Comparison of ENCODE assay signal across 22 cellular contexts in the genomic region with DNA sequence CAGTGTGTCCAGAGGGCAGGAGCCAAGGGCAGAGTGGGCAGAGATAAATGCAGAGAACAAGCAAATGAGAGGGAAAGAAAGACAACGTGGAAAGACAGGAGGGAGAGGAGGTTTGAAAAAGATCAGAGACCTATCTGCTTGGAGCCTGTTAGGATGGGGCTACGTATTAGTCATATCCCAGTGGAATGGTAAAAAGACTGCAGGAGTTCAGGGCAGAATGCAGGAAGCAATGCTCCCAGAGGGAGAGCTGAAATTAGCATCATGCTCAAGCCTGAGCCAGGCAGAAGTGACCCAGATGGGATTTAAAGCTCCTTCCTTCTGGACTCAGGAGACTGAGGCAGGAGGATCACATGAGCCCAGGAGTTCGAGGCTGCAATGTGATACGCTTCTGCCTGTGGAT.
DNase-seq lines count a peak whose midpoint lies in the region; ATAC-seq, FAIRE-seq and TF ChIP-seq lines count a peak whose summit lies in the region.
"Had no signal": no experiment of that assay in that cellular context is flagged by ENCODE, and none has a peak within 500 bp of the region (broad histone marks: within the 10 kb centered on the region; RNA-seq: fewer than 3 reads in every experiment).

No MANE protein-coding gene starts in this region.

- H3K14ac ChIP-seq in mesenchymal stem cell (ENCODE audit: low read length in 2 of 2) = no peak overlapping the region

- TF ChIP-seq CTCF in HFFc6 (IDR thresholded peaks at IDR 0.05) (no peak), astrocyte (IDR thresholded peaks at IDR 0.05; ENCODE audit: insufficient read depth, low read depth, low read length) (no peak)

- H3K9ac ChIP-seq in astrocyte (ENCODE audit: low read length) (no peak overlapping the region), mesenchymal stem cell (ENCODE audit: low read length) (no peak overlapping the region)

- 8% methylated on average over 2 of the region's 4 CpGs for WGBS in mesenchymal stem cell

- H2BK12ac ChIP-seq in mesenchymal stem cell (ENCODE audit: low read length in 2 of 2) = no peak overlapping the region

- no peaks in the 10 kb centered on the region for H3K79me1 ChIP-seq in mesenchymal stem cell (replicated peaks; ENCODE audit: low read length, poor library complexity, severe bottlenecking)

- H3K27ac ChIP-seq in astrocyte (ENCODE audit: low read depth, low read length) (no peak overlapping the region), mesenchymal stem cell (ENCODE audit: low read length, poor library complexity, severe bottlenecking) (no peak overlapping the region)
- H3K27ac ChIP-seq: adrenal gland had no signal

- DNase-seq in ACHN = peak; percentile 2
- peak; percentile 15 for DNase-seq in HFFc6
- peak; percentile 12 for DNase-seq in astrocyte (ENCODE audit: low read depth)
- peak; percentile 2 for DNase-seq in mesenchymal stem cell
- no peak for DNase-seq in T-cell
- DNase-seq in NCI-H82 (lab: John Stamatoyannopoulos, UW) = no peak
- DNase-seq: activated CD8-positive, alpha-beta memory T cell treated with anti-CD3 and anti-CD28 coated beads for 24 hours; adrenal gland; CD8-positive, alpha-beta T cell; cerebellar nuclear complex; foreskin melanocyte; GOT3; IMR-90; NCI-H2029 treated with DMSO at 0.1 percent for 48 hours; NCI-H69; RPMI8226; T-helper 1 cell had no signal

- no peaks in the 10 kb centered on the region for H3K36me3 ChIP-seq in astrocyte (ENCODE audit: insufficient read depth, low read length)
- no peaks in the 10 kb centered on the region for H3K36me3 ChIP-seq in mesenchymal stem cell (ENCODE audit: control insufficient read depth in 1 of 2, insufficient read depth in 2 of 2, low read depth in 1 of 2, low read length in 2 of 2)
- H3K36me3 ChIP-seq: adrenal gland had no signal

- H3K4me3 ChIP-seq in astrocyte (ENCODE audit: insufficient read depth, low read depth, low read length) (no peak overlapping the region), mesenchymal stem cell (ENCODE audit: insufficient read depth in 1 of 2, low read depth in 1 of 2, low read length in 2 of 2) (no peak overlapping the region)
- H3K4me3 ChIP-seq: adrenal gland had no signal

- in situ Hi-C loops in ACHN (cut with HindIII; ENCODE audit: low pct_ligation_motif_present, low pct_unique_long_range_greater_than_20kb, low sequenced_read_pairs) = no loop called here

- H3K36me3 Mint-ChIP-seq in HFFc6 (ENCODE audit: low read depth) (no peaks in the 10 kb centered on the region), astrocyte (ENCODE audit: low read depth, unreplicated experiment) (no peaks in the 10 kb centered on the region), T-cell (no peaks in the 10 kb centered on the region)
- H3K36me3 Mint-ChIP-seq: CD8-positive, alpha-beta T cell had no signal

- H3K4me3 Mint-ChIP-seq in HFFc6 (no peak overlapping the region; the same call in 1 of the 2 replicates), astrocyte (ENCODE audit: unreplicated experiment) (no peak overlapping the region), T-cell (no peak overlapping the region)
- H3K4me3 Mint-ChIP-seq: activated T-helper 17 cell treated with anti-CD3 and anti-CD28 coated beads, Interleukin-2, amount 50 U/mL, for 72 hours; CD8-positive, alpha-beta T cell; stimulated activated naive CD8-positive, alpha-beta T cell treated with anti-CD3 and anti-CD28 coated beads, Interleukin-15, Interleukin-2, amounts not matched to agents 100 ng/mL and 50 ng/mL, for 24 hours had no signal

- CTCF ChIA-PET in T-cell (lab: Charles Lee) = interaction anchor here in 1 of 2 donors (0.6 kb wide), 1 partner anchor 461 kb away, joined by 3 read pairs; no protein-coding TSS in a partner anchor

- H3K9me3 Mint-ChIP-seq in HFFc6 = no peaks in the 10 kb centered on the region; the same call in 1 of the 2 replicates
- H3K9me3 Mint-ChIP-seq in astrocyte (ENCODE audit: unreplicated experiment) = no peaks in the 10 kb centered on the region
- peaks cover 0 to 3% (median 2%) of the 10 kb centered on the region in 3 donors for H3K9me3 Mint-ChIP-seq in T-cell
- H3K9me3 Mint-ChIP-seq: activated T-helper 17 cell treated with anti-CD3 and anti-CD28 coated beads, Interleukin-2, amount 50 U/mL, for 72 hours; CD8-positive, alpha-beta T cell had no signal

- H3K18ac ChIP-seq in mesenchymal stem cell (ENCODE audit: low read depth in 1 of 2, low read length in 2 of 2) = no peak overlapping the region

- H4K91ac ChIP-seq in mesenchymal stem cell (ENCODE audit: low read length) = no peak overlapping the region

- no peaks in the 10 kb centered on the region for H4K20me1 ChIP-seq in astrocyte (ENCODE audit: insufficient read depth, low read length)

- ATAC-seq in GM18498 (IDR thresholded peaks at IDR 0.05; ENCODE audit: unreplicated experiment) (no peak), HG02571 (IDR thresholded peaks at IDR 0.05; ENCODE audit: unreplicated experiment) (no peak), T-cell (replicated peaks in 1 of 4) (no peak)
- ATAC-seq: activated T-helper 17 cell treated with anti-CD3 and anti-CD28 coated beads, Interleukin-2, amount 50 U/mL, for 72 hours; CD8-positive, alpha-beta T cell had no signal

- peaks cover 16% of the 10 kb centered on the region for H3K4me1 Mint-ChIP-seq in HFFc6 (ENCODE audit: low read depth)
- peaks cover 16% of the 10 kb centered on the region for H3K4me1 Mint-ChIP-seq in astrocyte (ENCODE audit: low read depth, unreplicated experiment)
- no peaks in the 10 kb centered on the region for H3K4me1 Mint-ChIP-seq in T-cell
- H3K4me1 Mint-ChIP-seq: activated T-helper 17 cell treated with anti-CD3 and anti-CD28 coated beads, Interleukin-2, amount 50 U/mL, for 72 hours had no signal

- H3K27me3 Mint-ChIP-seq in HFFc6 (ENCODE audit: insufficient read depth) = no peaks in the 10 kb centered on the region
- H3K27me3 Mint-ChIP-seq in astrocyte (ENCODE audit: low read depth, unreplicated experiment) = no peaks in the 10 kb centered on the region
- no peaks in the 10 kb centered on the region for H3K27me3 Mint-ChIP-seq in T-cell
- H3K27me3 Mint-ChIP-seq: activated T-helper 17 cell treated with anti-CD3 and anti-CD28 coated beads, Interleukin-2, amount 50 U/mL, for 72 hours; stimulated activated naive CD8-positive, alpha-beta T cell treated with anti-CD3 and anti-CD28 coated beads, Interleukin-15, Interleukin-2, amounts not matched to agents 100 ng/mL and 50 ng/mL, for 24 hours had no signal

- H3K4me1 ChIP-seq in astrocyte (ENCODE audit: insufficient read depth, low read length) (no peaks in the 10 kb centered on the region), mesenchymal stem cell (ENCODE audit: control insufficient read depth, insufficient read depth, low read depth, low read length) (no peaks in the 10 kb centered on the region)
- H3K4me1 ChIP-seq: adrenal gland had no signal

- H2BK15ac ChIP-seq in mesenchymal stem cell (ENCODE audit: low read depth, poor library complexity, severe bottlenecking) = no peak overlapping the region

- POLR2A ChIA-PET in T-cell (lab: Charles Lee) = interaction anchor here in 1 of 2 donors (0.6 kb wide), 1 partner anchor 27 kb away, joined by 3 read pairs; no protein-coding TSS in a partner anchor

- H2AK5ac ChIP-seq in mesenchymal stem cell (ENCODE audit: low read length, severe bottlenecking) = no peak overlapping the region

- no peak overlapping the region for H3K4ac ChIP-seq in mesenchymal stem cell (ENCODE audit: low read depth in 1 of 2, low read length in 2 of 2)

- no peak overlapping the region for H2BK120ac ChIP-seq in mesenchymal stem cell (ENCODE audit: low read depth, low read length)

- H3K79me2 ChIP-seq in astrocyte (ENCODE audit: insufficient read depth, low read length) = no peaks in the 10 kb centered on the region

- no peak for FAIRE-seq in astrocyte (lab: Jason Lieb, UNC)
- FAIRE-seq: GM12891 had no signal

- H3K9me3 ChIP-seq in astrocyte (ENCODE audit: insufficient read depth, low read depth, low read length) = no peaks in the 10 kb centered on the region
- H3K9me3 ChIP-seq in mesenchymal stem cell (ENCODE audit: control insufficient read depth, low read length) = peaks cover 7% of the 10 kb centered on the region
- H3K9me3 ChIP-seq: adrenal gland had no signal

- no peak overlapping the region for H4K8ac ChIP-seq in mesenchymal stem cell (ENCODE audit: low read length)

- no peak overlapping the region for H2BK5ac ChIP-seq in mesenchymal stem cell (ENCODE audit: low read depth, low read length, poor library complexity, severe bottlenecking)

- H3K4me2 ChIP-seq in astrocyte (ENCODE audit: low read length) (no peak overlapping the region), mesenchymal stem cell (ENCODE audit: low read length, poor library complexity, severe bottlenecking) (no peak overlapping the region)

- no peak overlapping the region for H3K23ac ChIP-seq in mesenchymal stem cell (ENCODE audit: low read length in 2 of 2)

- H3K27ac Mint-ChIP-seq in HFFc6 = peak overlapping the region; percentile 36; the same call in 1 of the 2 replicates
- no peak overlapping the region for H3K27ac Mint-ChIP-seq in astrocyte (ENCODE audit: unreplicated experiment)
- no peak overlapping the region for H3K27ac Mint-ChIP-seq in T-cell
- H3K27ac Mint-ChIP-seq: activated T-helper 17 cell treated with anti-CD3 and anti-CD28 coated beads, Interleukin-2, amount 50 U/mL, for 72 hours; CD8-positive, alpha-beta T cell; stimulated activated naive CD8-positive, alpha-beta T cell treated with anti-CD3 and anti-CD28 coated beads, Interleukin-15, Interleukin-2, amounts not matched to agents 100 ng/mL and 50 ng/mL, for 24 hours had no signal

- no peaks in the 10 kb centered on the region for H3K27me3 ChIP-seq in astrocyte (ENCODE audit: insufficient read depth, low read length)
- no peaks in the 10 kb centered on the region for H3K27me3 ChIP-seq in mesenchymal stem cell (ENCODE audit: control insufficient read depth in 1 of 2, insufficient read depth in 1 of 2, low read length in 2 of 2)
- H3K27me3 ChIP-seq: adrenal gland had no signal

- peak overlapping the region; percentile 53 for H2AFZ ChIP-seq in astrocyte (ENCODE audit: low read depth, low read length)
- H2AFZ ChIP-seq in mesenchymal stem cell (ENCODE audit: low read depth, low read length) = no peak overlapping the region

Comparison
In these comparisons a context has a peak if more than half of its experiments do, and no peak if none do; other contexts are left out.
1. DNase-seq: peak in ACHN (single experiment), HFFc6 (single experiment), astrocyte (single experiment) and mesenchymal stem cell (single experiment); none in T-cell (0 of 34) and NCI-H82 (single experiment).